In genomic region chr17:4788807-4789700, GRCh38 we compare ENCODE assay signal across 8 cellular contexts. TPM values are rescaled to one million over a fixed set of nuclear protein-coding genes. Genes with fewer than 3 reads are reported as not detected.
DNase-seq lines count a peak whose midpoint lies in the region; ATAC-seq and TF ChIP-seq lines count a peak whose summit lies in the region.

GLTPD2 (plus strand) TSS chr17:4788964; CDS start chr17:4789012, 48 bp downstream.

- peak within 1 kb of the TSS; percentile 94 for H3K4me3 Mint-ChIP-seq in activated T-helper 17 cell treated with anti-CD3 and anti-CD28 coated beads, Interleukin-2, amount 50 U/mL, for 72 hours
- peak within 1 kb of the TSS; percentile 89 to 93 for H3K4me3 Mint-ChIP-seq in stimulated activated naive CD8-positive, alpha-beta T cell treated with anti-CD3 and anti-CD28 coated beads, Interleukin-15, amount 100 ng/mL, for 72 hours

- DNase-seq in AG04449 (ENCODE audit: low read depth, low spot score) = no peak
- DNase-seq in iPS-NIHi7 (ENCODE audit: extremely low spot score) = peak; percentile 54
- DNase-seq in stimulated activated naive CD8-positive, alpha-beta T cell treated with anti-CD3 and anti-CD28 coated beads, Interleukin-15, amount 100 ng/mL, for 72 hours = no peak
- DNase-seq in DMS153 (lab: John Stamatoyannopoulos, UW) = no peak

- TF ChIP-seq CTCF in AG04449 (IDR thresholded peaks at IDR 0.05; ENCODE audit: insufficient read depth, low read length, missing control alignments) = no peak

- CTCF ChIA-PET in AG04449 (lab: Yijun Ruan, JAX) = interaction anchor here (0.6 to 8.9 kb wide), 35 partner anchors 8 to 365 kb away, joined by 3 to 154 read pairs (median 5); partner anchors contain the start of genes C17orf107, CHRNE, MED11 and PELP1

- no peak within 1 kb of the TSS for H3K27ac Mint-ChIP-seq in activated T-helper 17 cell treated with anti-CD3 and anti-CD28 coated beads, Interleukin-2, amount 50 U/mL, for 72 hours
- H3K27ac Mint-ChIP-seq in stimulated activated naive CD8-positive, alpha-beta T cell treated with anti-CD3 and anti-CD28 coated beads, Interleukin-15, amount 100 ng/mL, for 72 hours = peak within 1 kb of the TSS; percentile 12 to 81

- peak within 1 kb of the TSS; percentile 67 for H3K4me3 ChIP-seq in AG04449 (ENCODE audit: low read depth, low read length)

- ATAC-seq in GM21515 (IDR thresholded peaks at IDR 0.05; ENCODE audit: unreplicated experiment) (peak; percentile 12), GM18868 (IDR thresholded peaks at IDR 0.05; ENCODE audit: unreplicated experiment) (no peak), GM19395 (IDR thresholded peaks at IDR 0.05; ENCODE audit: unreplicated experiment) (no peak)
- ATAC-seq in activated T-helper 17 cell treated with anti-CD3 and anti-CD28 coated beads, Interleukin-2, amount 50 U/mL, for 72 hours (replicated peaks) = no peak
- ATAC-seq in stimulated activated naive CD8-positive, alpha-beta T cell treated with anti-CD3 and anti-CD28 coated beads, Interleukin-15, amount 100 ng/mL, for 72 hours = no peak

- no peaks in the 10 kb centered on the region for H3K36me3 Mint-ChIP-seq in activated T-helper 17 cell treated with anti-CD3 and anti-CD28 coated beads, Interleukin-2, amount 50 U/mL, for 72 hours (ENCODE audit: low read depth)

- peaks cover 13% of the 10 kb centered on the region for H3K27me3 Mint-ChIP-seq in activated T-helper 17 cell treated with anti-CD3 and anti-CD28 coated beads, Interleukin-2, amount 50 U/mL, for 72 hours
- peaks cover 58% of the 10 kb centered on the region for H3K27me3 Mint-ChIP-seq in stimulated activated naive CD8-positive, alpha-beta T cell treated with anti-CD3 and anti-CD28 coated beads, Interleukin-15, amount 100 ng/mL, for 72 hours

- H3K4me1 Mint-ChIP-seq in activated T-helper 17 cell treated with anti-CD3 and anti-CD28 coated beads, Interleukin-2, amount 50 U/mL, for 72 hours = peaks cover 7% of the 10 kb centered on the region
- peaks cover 47% of the 10 kb centered on the region for H3K4me1 Mint-ChIP-seq in stimulated activated naive CD8-positive, alpha-beta T cell treated with anti-CD3 and anti-CD28 coated beads, Interleukin-15, amount 100 ng/mL, for 72 hours

- POLR2A ChIA-PET in AG04449 (lab: Yijun Ruan, JAX) = interaction anchor here (1.3 to 1.5 kb wide), 3 partner anchors 10 to 79 kb away, joined by 4 to 6 read pairs (median 5); partner anchors contain the start of genes ARRB2 and PLD2

- H3K9me3 Mint-ChIP-seq in activated T-helper 17 cell treated with anti-CD3 and anti-CD28 coated beads, Interleukin-2, amount 50 U/mL, for 72 hours = no peaks in the 10 kb centered on the region
- no peaks in the 10 kb centered on the region for H3K9me3 Mint-ChIP-seq in stimulated activated naive CD8-positive, alpha-beta T cell treated with anti-CD3 and anti-CD28 coated beads, Interleukin-15, amount 100 ng/mL, for 72 hours

RNA-seq across cellular contexts. Expression of gene GLTPD2, which starts in this region (rescaled TPM):
- total RNA-seq in activated T-helper 17 cell treated with anti-CD3 and anti-CD28 coated beads, Interleukin-2, amount 50 U/mL, for 72 hours = not detected
